In the genomic region with DNA sequence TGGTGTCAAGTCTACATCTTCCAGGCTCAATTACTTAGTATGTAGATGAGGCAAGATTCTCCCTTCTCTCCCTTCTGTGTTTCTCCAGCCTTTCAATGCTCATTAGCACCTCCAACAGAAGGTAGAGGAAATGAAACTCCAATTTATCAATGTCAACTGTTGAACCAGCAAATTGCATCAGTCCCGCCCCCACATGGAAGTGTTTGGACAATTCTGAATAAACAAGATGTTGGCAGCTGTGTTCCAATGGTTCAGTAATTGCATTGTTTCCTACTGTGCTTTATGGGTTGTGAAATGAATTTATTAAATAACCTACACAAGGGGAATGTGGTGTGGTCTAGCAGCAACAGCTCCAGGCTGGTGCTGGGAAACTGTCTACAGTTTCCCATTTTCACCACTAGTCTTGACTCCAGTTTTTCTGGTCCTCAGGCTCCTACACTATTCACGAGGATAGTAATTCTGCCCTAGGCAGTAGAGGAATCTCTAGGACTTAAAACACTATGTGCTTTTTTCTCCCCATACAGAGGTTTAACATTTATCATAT, we compare ENCODE assay signal across 8 cellular contexts.
DNase-seq lines count a peak whose midpoint lies in the region; ATAC-seq, FAIRE-seq and TF ChIP-seq lines count a peak whose summit lies in the region.

No MANE protein-coding gene starts in this region.

- H3K4me3 Mint-ChIP-seq in T-helper 2 cell treated with Interferon-gamma antibody and Interleukin-4, amounts not matched to agents 5 μg/mL and 100 μg/mL, for 36 hours: no peak overlapping the region

- H3K27ac ChIP-seq in IMR-90 (ENCODE audit: insufficient read depth, low read length) (no peak overlapping the region), PC-3 (ENCODE audit: low read length) (no peak overlapping the region), left lung (no peak overlapping the region), kidney (ENCODE audit: low read depth in 2 of 2, low read length in 2 of 2) (no peak overlapping the region)

- H2BK15ac ChIP-seq in IMR-90 (ENCODE audit: low read depth, low read length): no peak overlapping the region

- peaks cover 13% of the 10 kb centered on the region for H3K9me1 ChIP-seq in IMR-90 (ENCODE audit: insufficient read depth, low read length)

- H3K9me3 ChIP-seq in IMR-90 (ENCODE audit: control insufficient read depth, insufficient read depth, low read length) (no peaks in the 10 kb centered on the region), PC-3 (ENCODE audit: low read length) (no peaks in the 10 kb centered on the region), left lung (no peaks in the 10 kb centered on the region), kidney (ENCODE audit: control insufficient read depth in 1 of 2, low read length in 2 of 2) (no peaks in the 10 kb centered on the region)

- dilution Hi-C loops in IMR-90 (cut with HindIII; ENCODE audit: low sequenced_read_pairs, unreplicated experiment): no loop called here

- H2BK5ac ChIP-seq in IMR-90 (ENCODE audit: low read depth, low read length, poor library complexity, severe bottlenecking): peak overlapping the region; percentile 57

- no peaks in the 10 kb centered on the region for H3K36me3 ChIP-seq in IMR-90 (ENCODE audit: control insufficient read depth, insufficient read depth, low read length)
- 0 out of 2 replicates have a peak, but pooled peaks cover 2% of the 10 kb centered on the region for H3K36me3 ChIP-seq in PC-3 (ENCODE audit: low read depth, low read length)
- H3K36me3 ChIP-seq in left lung: no peaks in the 10 kb centered on the region
- H3K36me3 ChIP-seq in kidney (ENCODE audit: control insufficient read depth in 1 of 2, insufficient read depth in 2 of 2, low read length in 2 of 2): no peaks in the 10 kb centered on the region

- H3K9me2 ChIP-seq in PC-3 (replicated peaks; ENCODE audit: low read length): no peaks in the 10 kb centered on the region

- H3K36me3 Mint-ChIP-seq in T-helper 2 cell treated with Interferon-gamma antibody and Interleukin-4, amounts not matched to agents 5 μg/mL and 100 μg/mL, for 36 hours (ENCODE audit: low read depth): no peaks in the 10 kb centered on the region

- POLR2A ChIA-PET in IMR-90 (lab: Charles Lee; ENCODE audit: unreplicated experiment): no interaction called here
- POLR2A ChIA-PET in PC-3 (lab: Charles Lee; ENCODE audit: unreplicated experiment): interaction anchor here (0.6 kb wide), 1 partner anchor 100 kb away, joined by 24 read pairs; no protein-coding TSS in a partner anchor

- no peak overlapping the region for H2AFZ ChIP-seq in IMR-90 (replicated peaks; ENCODE audit: low read length, poor library complexity)
- no peak overlapping the region for H2AFZ ChIP-seq in PC-3 (ENCODE audit: low read length)

- no peak overlapping the region; the same call in 1 of the 2 replicates for H3K14ac ChIP-seq in IMR-90 (replicated peaks; ENCODE audit: low read depth, low read length)

- intact Hi-C loops in IMR-90 (cut with micrococcal nuclease) (no loop called here), PC-3 (cut with micrococcal nuclease) (loop anchor here (2.0 kb wide), 1 partner anchor 25 kb away; no protein-coding TSS in a partner anchor), left lung (cut with DNase I) (loop anchor here in 1 of 2 donors (10.0 kb wide), 1 partner anchor 99 kb away; no protein-coding TSS in a partner anchor), kidney (cut with DNase I) (no loop called here)

- H3K18ac ChIP-seq in IMR-90 (ENCODE audit: low read depth, low read length): peak overlapping the region; percentile 4; the same call in 1 of the 2 replicates

- no peaks in the 10 kb centered on the region for H3K4me1 Mint-ChIP-seq in T-helper 2 cell treated with Interferon-gamma antibody and Interleukin-4, amounts not matched to agents 5 μg/mL and 100 μg/mL, for 36 hours (ENCODE audit: low read depth)

- no peak overlapping the region for H2BK120ac ChIP-seq in IMR-90 (ENCODE audit: low read depth, low read length)

- no peak overlapping the region for H4K91ac ChIP-seq in IMR-90 (ENCODE audit: insufficient read depth, low read depth, low read length)

- in situ Hi-C loops in IMR-90 (cut with MboI; ENCODE audit: low sequenced_read_pairs): no loop called here

- no peak overlapping the region for H3K4me3 ChIP-seq in IMR-90 (ENCODE audit: insufficient read depth, low read depth, low read length)
- no peak overlapping the region for H3K4me3 ChIP-seq in PC-3 (ENCODE audit: low read length)
- no peak overlapping the region for H3K4me3 ChIP-seq in left lung
- no peak overlapping the region for H3K4me3 ChIP-seq in kidney (ENCODE audit: low read length in 2 of 2)

- H3K23ac ChIP-seq in IMR-90 (ENCODE audit: low read depth, low read length): no peak overlapping the region

- no peak overlapping the region for H2AK9ac ChIP-seq in IMR-90 (replicated peaks; ENCODE audit: low read depth, low read length, poor library complexity)

- BruUV-seq in IMR-90 (replicated peaks; lab: Mats Ljungman, UMichigan) (no TSS peak), PC-3 (replicated peaks; lab: Mats Ljungman, UMichigan) (no TSS peak)

- peaks cover 33 to 69% of the 10 kb centered on the region in 2 experiments for H3K79me1 ChIP-seq in IMR-90 (ENCODE audit: low read depth in 1 of 2, low read length in 2 of 2)

- CTCF ChIA-PET in IMR-90 (lab: Yijun Ruan, JAX): interaction anchor here (0.7 to 1.5 kb wide), 6 partner anchors 13 to 217 kb away, joined by 3 to 4 read pairs (median 4); no protein-coding TSS in a partner anchor
- CTCF ChIA-PET in PC-3 (lab: Charles Lee): no interaction called here

- ATAC-seq in IMR-90 (ENCODE audit: low read depth) (peak; percentile 77), PC-3 (peak; percentile 35), left lung (peak; percentile 58)

- H4K20me1 ChIP-seq in IMR-90 (ENCODE audit: insufficient read depth, low read length) (peaks cover 6% of the 10 kb centered on the region; the same call in 1 of the 2 replicates), PC-3 (ENCODE audit: low read length) (no peaks in the 10 kb centered on the region; the same call in 1 of the 2 replicates)

- no CpG with 5 or more reads among the region's 2 CpGs for WGBS in IMR-90 (ENCODE audit: extremely low coverage in 2 of 2, insufficient read length in 1 of 2), 2 experiments

- TF ChIP-seq POLR2A in GM12891 (IDR thresholded peaks at IDR 0.05; ENCODE audit: low read depth, low read length) (no peak), IMR-90 (IDR thresholded peaks at IDR 0.05; ENCODE audit: low read depth, low read length) (no peak), GM12892 (IDR thresholded peaks at IDR 0.05; ENCODE audit: low read depth, low read length) (no peak)

- no peak overlapping the region for H2BK20ac ChIP-seq in IMR-90 (ENCODE audit: low read depth, low read length)

- TF ChIP-seq CTCF in IMR-90 (conservative IDR thresholded peaks at IDR 0.05; ENCODE audit: low read depth, low read length) (peak; percentile 15; the same call in 1 of the 2 replicates), PC-3 (conservative IDR thresholded peaks at IDR 0.05; ENCODE audit: low read depth, low read length) (peak; percentile 30; the same call in 1 of the 2 replicates), left lung (IDR thresholded peaks at IDR 0.05) (no peak), kidney (IDR thresholded peaks at IDR 0.05; ENCODE audit: borderline replicate concordance, extremely low read depth, insufficient read depth) (no peak)

- H3K9ac ChIP-seq in IMR-90 (ENCODE audit: low read depth, low read length) (no peak overlapping the region), PC-3 (ENCODE audit: low read length) (no peak overlapping the region), kidney (ENCODE audit: low read length in 2 of 2) (no peak overlapping the region)

- no peak for DNase-seq in GM12891 (ENCODE audit: insufficient read length, low spot score)
- peak; percentile 69 for DNase-seq in IMR-90
- DNase-seq in PC-3: no peak
- no peak for DNase-seq in left lung
- DNase-seq in glomerular visceral epithelial cell (ENCODE audit: extremely low spot score): no peak
- DNase-seq in T-helper 2 cell treated with Interferon-gamma antibody and Interleukin-4, amounts not matched to agents 5 μg/mL and 100 μg/mL, for 36 hours (ENCODE audit: low spot score): no peak
- no peak for DNase-seq in GM12892 (ENCODE audit: insufficient read length)
- DNase-seq in kidney: no peak

- H3F3A ChIP-seq in PC-3 (ENCODE audit: low read length, unreplicated experiment): no peaks in the 10 kb centered on the region

- peak overlapping the region; percentile 75; the same call in 1 of the 2 replicates for H4K5ac ChIP-seq in IMR-90 (ENCODE audit: low read depth, low read length)

- no peaks in the 10 kb centered on the region for H3K9me3 Mint-ChIP-seq in T-helper 2 cell treated with Interferon-gamma antibody and Interleukin-4, amounts not matched to agents 5 μg/mL and 100 μg/mL, for 36 hours

- H3K27me3 Mint-ChIP-seq in T-helper 2 cell treated with Interferon-gamma antibody and Interleukin-4, amounts not matched to agents 5 μg/mL and 100 μg/mL, for 36 hours (ENCODE audit: low read depth): no peaks in the 10 kb centered on the region

- H4K8ac ChIP-seq in IMR-90 (ENCODE audit: low read depth in 2 of 2, low read length in 2 of 2): no peak overlapping the region

- H3K27me3 ChIP-seq in IMR-90 (ENCODE audit: control insufficient read depth, insufficient read depth, low read length) (no peaks in the 10 kb centered on the region), PC-3 (ENCODE audit: low read length) (no peaks in the 10 kb centered on the region), left lung (no peaks in the 10 kb centered on the region)

- H3K4me2 ChIP-seq in IMR-90 (ENCODE audit: low read depth, low read length) (peak overlapping the region; percentile 56; the same call in 1 of the 2 replicates), PC-3 (ENCODE audit: low read length) (no peak overlapping the region)

- H3K4me1 ChIP-seq in IMR-90 (ENCODE audit: control insufficient read depth, insufficient read depth, low read length) (peaks cover 20% of the 10 kb centered on the region), PC-3 (ENCODE audit: insufficient read depth, low read length) (peaks cover 32% of the 10 kb centered on the region), left lung (peaks cover 4 to 7% of the 10 kb centered on the region in 2 donors), kidney (ENCODE audit: control insufficient read depth in 1 of 2, insufficient read depth in 1 of 2, low read depth in 1 of 2, low read length in 2 of 2) (peaks cover 0 to 4% of the 10 kb centered on the region in 2 donors)

- no peak overlapping the region for H3K27ac Mint-ChIP-seq in T-helper 2 cell treated with Interferon-gamma antibody and Interleukin-4, amounts not matched to agents 5 μg/mL and 100 μg/mL, for 36 hours

- no peak for TF ChIP-seq RAD21 in IMR-90 (IDR thresholded peaks at IDR 0.05; ENCODE audit: low read length)

- FAIRE-seq in GM12891 (lab: Jason Lieb, UNC) (no peak), GM12892 (lab: Jason Lieb, UNC) (no peak), kidney (lab: Jason Lieb, UNC) (no peak)

- H2AK5ac ChIP-seq in IMR-90 (ENCODE audit: low read depth, low read length): no peak overlapping the region

- H3K56ac ChIP-seq in IMR-90 (ENCODE audit: extremely low read depth, insufficient read depth, low read length): no peak overlapping the region

- no peak overlapping the region; the same call in 1 of the 2 replicates for H3K4ac ChIP-seq in IMR-90 (ENCODE audit: low read depth, low read length)

- peaks cover 91% of the 10 kb centered on the region for H3K79me2 ChIP-seq in PC-3 (ENCODE audit: low read length)

TF ChIP-seq in GM12891, 5 proteins besides CTCF, POLR2A, EP300 and RAD21 (continues in another document):
- peak; percentile 95 for TF ChIP-seq SPI1 (IDR thresholded peaks at IDR 0.05; ENCODE audit: low read depth, low read length)

Comparison
In these comparisons a context has a peak if more than half of its experiments do, and no peak if none do; other contexts are left out.
1. CTCF ChIP-seq: peak in IMR-90 (single experiment) and PC-3 (single experiment); none in left lung (0 of 2) and kidney (single experiment).
2. Peak in every context shown above with its lines, with median percentiles within 50 percentile points of each other: ATAC-seq.